ENCODE assay signal across 17 cellular contexts in genomic region chr1:229015791-229016190, GRCh38.
"Had no signal": no experiment of that assay in that cellular context is flagged by ENCODE, and none has a peak within 500 bp of the region (broad histone marks: within the 10 kb centered on the region; RNA-seq: fewer than 3 reads in every experiment).

No MANE protein-coding gene starts in this region.

- H3K9me3 ChIP-seq: breast epithelium, esophagus squamous epithelium, lower lobe of right lung, vagina had no signal

- DNase-seq: activated CD8-positive, alpha-beta memory T cell treated with anti-CD3 and anti-CD28 coated beads, Interleukin-2, amount 50 U/mL, for 4 hours; activated CD8-positive, alpha-beta T cell treated with anti-CD3 and anti-CD28 coated beads for 36 hours; aorta; esophagus squamous epithelium; foreskin melanocyte; heart right ventricle; kidney; lower lobe of right lung; natural killer cell; stimulated activated CD4-positive, alpha-beta T cell treated with anti-CD3 and anti-CD28 coated beads, Interleukin-4, amount 100 ng/mL, for 4 hours; stimulated activated naive CD8-positive, alpha-beta T cell treated with anti-CD3 and anti-CD28 coated beads, Interleukin-15, amount 100 ng/mL, for 72 hours; T-cell; T1000 had no signal

- H3K9me3 Mint-ChIP-seq: activated CD8-positive, alpha-beta T cell treated with anti-CD3 and anti-CD28 coated beads for 36 hours; natural killer cell; stimulated activated naive CD8-positive, alpha-beta T cell treated with anti-CD3 and anti-CD28 coated beads, Interleukin-15, amount 100 ng/mL, for 72 hours; T-cell had no signal

- H3K4me1 ChIP-seq: breast epithelium, esophagus squamous epithelium, vagina had no signal

- H3K36me3 ChIP-seq: breast epithelium, esophagus squamous epithelium, heart right ventricle, lower lobe of right lung, vagina had no signal

- ATAC-seq: activated CD8-positive, alpha-beta T cell treated with anti-CD3 and anti-CD28 coated beads for 36 hours; natural killer cell; stimulated activated naive CD8-positive, alpha-beta T cell treated with anti-CD3 and anti-CD28 coated beads, Interleukin-15, amount 100 ng/mL, for 72 hours; T-cell had no signal

- H3K27ac Mint-ChIP-seq: activated CD8-positive, alpha-beta T cell treated with anti-CD3 and anti-CD28 coated beads for 36 hours; natural killer cell; stimulated activated naive CD8-positive, alpha-beta T cell treated with anti-CD3 and anti-CD28 coated beads, Interleukin-15, amount 100 ng/mL, for 72 hours; T-cell had no signal

- H3K4me3 Mint-ChIP-seq: activated CD8-positive, alpha-beta T cell treated with anti-CD3 and anti-CD28 coated beads for 36 hours; natural killer cell; stimulated activated naive CD8-positive, alpha-beta T cell treated with anti-CD3 and anti-CD28 coated beads, Interleukin-15, amount 100 ng/mL, for 72 hours; T-cell had no signal

- H3K4me3 ChIP-seq: breast epithelium, esophagus squamous epithelium, heart right ventricle, lower lobe of right lung, skin epidermis, vagina had no signal

- H3K27me3 ChIP-seq: breast epithelium, dorsolateral prefrontal cortex, vagina had no signal

- H3K36me3 Mint-ChIP-seq: natural killer cell, T-cell had no signal

- H3K27me3 Mint-ChIP-seq: activated CD8-positive, alpha-beta T cell treated with anti-CD3 and anti-CD28 coated beads for 36 hours; stimulated activated naive CD8-positive, alpha-beta T cell treated with anti-CD3 and anti-CD28 coated beads, Interleukin-15, amount 100 ng/mL, for 72 hours had no signal

- H3K4me1 Mint-ChIP-seq: stimulated activated naive CD8-positive, alpha-beta T cell treated with anti-CD3 and anti-CD28 coated beads, Interleukin-15, amount 100 ng/mL, for 72 hours; T-cell had no signal

- H3K27ac ChIP-seq: breast epithelium, esophagus squamous epithelium, heart right ventricle, lower lobe of right lung, skin epidermis, vagina had no signal
